In genomic region chr3:52315977-52316764, GRCh38 we compare ENCODE assay signal across 10 cellular contexts. TPM values are rescaled to one million over a fixed set of nuclear protein-coding genes. Genes with fewer than 3 reads are reported as not detected.
A peak's percentile ranks its signal among the peaks of the same experiment; 100 is the strongest.
DNase-seq lines count a peak whose midpoint lies in the region; ATAC-seq, FAIRE-seq and TF ChIP-seq lines count a peak whose summit lies in the region.
"Had no signal": no experiment of that assay in that cellular context is flagged by ENCODE, and none has a peak within 500 bp of the region (broad histone marks: within the 10 kb centered on the region; RNA-seq: fewer than 3 reads in every experiment).

Gene DNAH1, plus strand, starts transcription at chr3:52316319. Its CDS starts 6,124 bp downstream, at chr3:52322443.

- TF ChIP-seq RAD21 in H1 (IDR thresholded peaks at IDR 0.05 in 1 of 2, conservative IDR thresholded peaks at IDR 0.05 in 1 of 2; ENCODE audit: low read depth in 2 of 2, low read length in 2 of 2): no peak

- no peak within 1 kb of the TSS for H4K5ac ChIP-seq in H1 (ENCODE audit: insufficient read length, low read depth, low read length)

- H2AFZ ChIP-seq in H1 (ENCODE audit: low read length) (no peak within 1 kb of the TSS), neural progenitor cell (replicated peaks) (peak within 1 kb of the TSS; percentile 59)

- H3K18ac ChIP-seq in H1 (ENCODE audit: extremely low read depth, low read length): no peak within 1 kb of the TSS; the same call in 1 of the 2 replicates

- no peak within 1 kb of the TSS for H3K4me3 ChIP-seq in CD8-positive, alpha-beta T cell (ENCODE audit: low read depth, low read length)
- H3K4me3 ChIP-seq in H1 (ENCODE audit: extremely low read depth in 1 of 4, insufficient read depth in 2 of 4, low read depth in 3 of 4, low read length in 4 of 4) (peak within 1 kb of the TSS; percentile 39 to 62 (median 48); a peak in 6 of 8 replicates), neural progenitor cell (peak within 1 kb of the TSS; percentile 45)

- H3K9ac ChIP-seq in H1 (replicated peaks in 1 of 4; ENCODE audit: extremely low read depth in 1 of 4, low read depth in 3 of 4, low read length in 3 of 4) (no peak within 1 kb of the TSS), neural progenitor cell (no peak within 1 kb of the TSS)

- peaks cover 14% of the 10 kb centered on the region for H3K4me1 ChIP-seq in CD8-positive, alpha-beta T cell (ENCODE audit: insufficient read depth, low read length)
- H3K4me1 ChIP-seq in H1 (replicated peaks in 1 of 4; ENCODE audit: control insufficient read depth in 3 of 4, insufficient read depth in 4 of 4, low read length in 3 of 4) (peaks cover 0 to 3% (median 3%) of the 10 kb centered on the region in 4 experiments; a peak in 5 of 7 replicates), neural progenitor cell (peaks cover 37% of the 10 kb centered on the region)

- no peak for FAIRE-seq in H1 (lab: Jason Lieb, UNC)

- peak within 1 kb of the TSS; percentile 69 for H3K4me3 Mint-ChIP-seq in CD8-positive, alpha-beta T cell
- H3K4me3 Mint-ChIP-seq in IgD-negative memory B cell (peak within 1 kb of the TSS; percentile 38 to 87 (median 56)), neural progenitor cell (peak within 1 kb of the TSS; percentile 55)

- H3K4me2 ChIP-seq in H1 (ENCODE audit: insufficient read depth in 1 of 2, low read depth in 2 of 2, low read length in 2 of 2): peak within 1 kb of the TSS; percentile 78 to 88
- peak within 1 kb of the TSS; percentile 84 for H3K4me2 ChIP-seq in neural progenitor cell

- no peaks in the 10 kb centered on the region for H4K20me1 ChIP-seq in H1 (replicated peaks in 1 of 2; ENCODE audit: control insufficient read depth in 1 of 2, insufficient read depth in 2 of 2, low read length in 2 of 2)
- no peaks in the 10 kb centered on the region for H4K20me1 ChIP-seq in neural progenitor cell (ENCODE audit: low read depth)

- H3K9me3 Mint-ChIP-seq in CD8-positive, alpha-beta T cell: no peaks in the 10 kb centered on the region
- H3K9me3 Mint-ChIP-seq in IgD-negative memory B cell (no peaks in the 10 kb centered on the region), neural progenitor cell (no peaks in the 10 kb centered on the region)

- peaks cover 45% of the 10 kb centered on the region for H3F3A ChIP-seq in neural progenitor cell (ENCODE audit: low read depth)

- POLR2A ChIA-PET in CD8-positive, alpha-beta T cell (lab: Charles Lee): interaction anchor here (1.9 kb wide), 1 partner anchor 9 kb away, joined by 5 read pairs; no protein-coding TSS in a partner anchor
- POLR2A ChIA-PET in H1 (lab: Charles Lee; ENCODE audit: partially characterized antibody): no interaction called here

- H4K91ac ChIP-seq in H1 (replicated peaks; ENCODE audit: insufficient read length, low read length): no peak within 1 kb of the TSS

- no peak for TF ChIP-seq CTCF in CD8-positive, alpha-beta T cell (IDR thresholded peaks at IDR 0.05)
- TF ChIP-seq CTCF in H1 (IDR thresholded peaks at IDR 0.05; ENCODE audit: control extremely low read depth in 1 of 3, insufficient read depth in 1 of 3, low read depth in 1 of 3, low read length in 3 of 3) (no peak), neural progenitor cell (IDR thresholded peaks at IDR 0.05) (no peak)

- CTCF ChIA-PET in CD8-positive, alpha-beta T cell (lab: Charles Lee): interaction anchor here (1.0 kb wide), 1 partner anchor 23 kb away, joined by 3 read pairs; no protein-coding TSS in a partner anchor
- CTCF ChIA-PET in H1 (lab: Charles Lee; ENCODE audit: partially characterized antibody): interaction anchor here (1.0 to 5.1 kb wide), 5 partner anchors 15 to 81 kb away, joined by 3 to 27 read pairs (median 5); no protein-coding TSS in a partner anchor

- no peak within 1 kb of the TSS for H2BK12ac ChIP-seq in H1 (ENCODE audit: low read depth, low read length)

- H2BK20ac ChIP-seq in H1 (ENCODE audit: low read length): no peak within 1 kb of the TSS

- no peaks in the 10 kb centered on the region for H3K9me3 ChIP-seq in CD8-positive, alpha-beta T cell (ENCODE audit: low read length)
- H3K9me3 ChIP-seq in H1 (ENCODE audit: insufficient read depth in 2 of 2, low read depth in 1 of 2, low read length in 1 of 2) (no peaks in the 10 kb centered on the region), neural progenitor cell (ENCODE audit: low read depth) (no peaks in the 10 kb centered on the region)

- H3K4ac ChIP-seq in H1 (replicated peaks; ENCODE audit: insufficient read length, low read depth, low read length): no peak within 1 kb of the TSS

- peak within 1 kb of the TSS; percentile 24; the same call in 1 of the 2 replicates for H2AK5ac ChIP-seq in H1 (ENCODE audit: low read depth, low read length)

- no peak for ATAC-seq in CD8-positive, alpha-beta T cell

- H3K23ac ChIP-seq in H1 (ENCODE audit: insufficient read length): no peak within 1 kb of the TSS

- H2BK5ac ChIP-seq in H1 (ENCODE audit: low read depth, low read length): 0 out of 2 replicates have a peak within 1 kb of the TSS, but pooled peaks have one; percentile 40

- intact Hi-C loops in CD8-positive, alpha-beta T cell (cut with DNase I, micrococcal nuclease): loop anchor here in 1 of 2 experiments (2.0 kb wide), 2 partner anchors 27 to 77 kb away; partner anchors contain the start of gene TWF2

- 93% methylated on average over 3 of the region's 3 CpGs; no CpG with 5 or more reads in 1 of the 2 experiments for WGBS in H1 (ENCODE audit: extremely low coverage in 1 of 2, insufficient coverage in 1 of 2, insufficient read length in 1 of 2, insufficient replicate concordance in 2 of 2, low coverage in 1 of 2, low lambda C conversion rate in 2 of 2, missing lambda C conversion rate in 1 of 2), 2 experiments

- H3K27me3 ChIP-seq in CD8-positive, alpha-beta T cell (ENCODE audit: insufficient read depth, low read length): no peaks in the 10 kb centered on the region
- H3K27me3 ChIP-seq in H1 (replicated peaks in 1 of 4; ENCODE audit: control insufficient read depth in 3 of 4, extremely low read depth in 1 of 4, insufficient read depth in 3 of 4, low read length in 3 of 4) (peaks cover 0 to 14% (median 10%) of the 10 kb centered on the region in 4 experiments; a peak in 4 of 7 replicates), neural progenitor cell (peaks cover 22% of the 10 kb centered on the region)

- H3K79me1 ChIP-seq in H1 (ENCODE audit: low read depth, low read length): no peaks in the 10 kb centered on the region

- H3K79me2 ChIP-seq in H1 (ENCODE audit: control insufficient read depth in 1 of 2, insufficient read depth in 2 of 2, low read length in 2 of 2) (no peaks in the 10 kb centered on the region), neural progenitor cell (ENCODE audit: low read depth) (no peaks in the 10 kb centered on the region)

- no peaks in the 10 kb centered on the region for H3K27me3 Mint-ChIP-seq in CD8-positive, alpha-beta T cell (ENCODE audit: low read depth)
- no peaks in the 10 kb centered on the region for H3K27me3 Mint-ChIP-seq in IgD-negative memory B cell
- H3K27me3 Mint-ChIP-seq in neural progenitor cell (ENCODE audit: insufficient read depth, low read depth): peaks cover 20% of the 10 kb centered on the region

- no peak within 1 kb of the TSS for H3K56ac ChIP-seq in H1 (replicated peaks; ENCODE audit: insufficient read length, low read depth, low read length)

- peak within 1 kb of the TSS; percentile 36 for H4K8ac ChIP-seq in H1 (ENCODE audit: extremely low read depth, insufficient read depth, low read length)

- H3K14ac ChIP-seq in H1 (ENCODE audit: insufficient read length): no peak within 1 kb of the TSS

- peaks cover 6% of the 10 kb centered on the region for H3K36me3 Mint-ChIP-seq in CD8-positive, alpha-beta T cell
- H3K36me3 Mint-ChIP-seq in IgD-negative memory B cell (no peaks in the 10 kb centered on the region), neural progenitor cell (no peaks in the 10 kb centered on the region)

- no peak within 1 kb of the TSS for H2BK15ac ChIP-seq in H1 (ENCODE audit: low read length)

- H3K23me2 ChIP-seq in H1 (ENCODE audit: low read depth, low read length): peaks cover 4% of the 10 kb centered on the region; the same call in 1 of the 2 replicates

- peak within 1 kb of the TSS; percentile 22 for H3K27ac Mint-ChIP-seq in CD8-positive, alpha-beta T cell
- H3K27ac Mint-ChIP-seq in IgD-negative memory B cell (peak within 1 kb of the TSS in 2 of 3 donors; percentile 1 to 87), neural progenitor cell (peak within 1 kb of the TSS; percentile 93)

- H3K4me1 Mint-ChIP-seq in CD8-positive, alpha-beta T cell (ENCODE audit: low read depth): peaks cover 12% of the 10 kb centered on the region
- H3K4me1 Mint-ChIP-seq in IgD-negative memory B cell (peaks cover 18 to 27% (median 24%) of the 10 kb centered on the region in 3 donors), neural progenitor cell (peaks cover 76% of the 10 kb centered on the region)

- H3K36me3 ChIP-seq in CD8-positive, alpha-beta T cell (ENCODE audit: insufficient read depth, low read length): no peaks in the 10 kb centered on the region
- H3K36me3 ChIP-seq in H1 (ENCODE audit: control insufficient read depth in 2 of 4, insufficient read depth in 4 of 4, low read length in 3 of 4) (no peaks in the 10 kb centered on the region), neural progenitor cell (no peaks in the 10 kb centered on the region)

- no peak for TF ChIP-seq POLR2A in H1 (IDR thresholded peaks at IDR 0.05; ENCODE audit: control extremely low read depth in 1 of 2, low read depth in 2 of 2, low read length in 2 of 2)

- no peak within 1 kb of the TSS for H3K27ac ChIP-seq in CD8-positive, alpha-beta T cell (ENCODE audit: low read depth, low read length)
- H3K27ac ChIP-seq in H1 (ENCODE audit: low read depth, low read length): no peak within 1 kb of the TSS
- no peak within 1 kb of the TSS for H3K27ac ChIP-seq in neural progenitor cell

- no peak for DNase-seq in CD8-positive, alpha-beta T cell
- no peak for DNase-seq in H1 (ENCODE audit: low read depth in 1 of 2, low spot score in 2 of 2)
- DNase-seq in neural progenitor cell (ENCODE audit: low spot score): peak; percentile 39
- DNase-seq in GF-D8 (lab: John Stamatoyannopoulos, UW): no peak
- no peak for DNase-seq in SHP77 treated with DMSO at 0.1 percent for 48 hours (lab: John Stamatoyannopoulos, UW)
- DNase-seq in NCI-H1694 (lab: John Stamatoyannopoulos, UW): no peak
- DNase-seq: foreskin fibroblast, HCEC 1CT, KBM-7 had no signal

- no peak within 1 kb of the TSS for H2BK120ac ChIP-seq in H1 (replicated peaks; ENCODE audit: low read depth, low read length)

- no peak for TF ChIP-seq EP300 in H1 (IDR thresholded peaks at IDR 0.05; ENCODE audit: borderline replicate concordance in 1 of 2, low read depth in 2 of 2, low read length in 2 of 2)

RNA-seq across cellular contexts. Expression of gene DNAH1, which starts in this region (rescaled TPM):
- 10 to 100 TPM; 42.2 to 45.5 TPM for total RNA-seq in CD8-positive, alpha-beta T cell
- polyA plus RNA-seq in IgD-negative memory B cell (1.1 TPM), H1 (2011; rRNA removed) (1.0 and 1.9 TPM in 2 replicates)
- total RNA-seq in H1 (2021; fragmentation: NEBNext Ultra II Directional; extraction: Animal tissue kit (Norgen Biotek cat#: 25700)): 0.63 and 1.5 TPM in 2 replicates
- 1.1 TPM for polyA plus RNA-seq in H1 (2011; cell fraction: cytosol; rRNA removed)
- 10.6 TPM for polyA plus RNA-seq in H1 (2011; cell fraction: nucleus; rRNA removed)
- polyA plus RNA-seq in H1 (2012, experiment 1 of 2): 0.35 to 1.7 TPM (median 1.0 TPM) in 4 replicates
- 0.13 TPM for polyA plus RNA-seq in H1 (2012, experiment 2 of 2)
- 0.22 TPM for polyA plus RNA-seq in H1 (2013, experiment 1 of 2)
- 0.20 TPM for polyA plus RNA-seq in H1 (2013, experiment 2 of 2)
- 4.0 and 4.2 TPM in 2 replicates for polyA minus RNA-seq in H1 (2011; rRNA and poly(A)+ RNA removed)
- 2.2 TPM for polyA minus RNA-seq in H1 (2011; cell fraction: cytosol; rRNA and poly(A)+ RNA removed)
- polyA minus RNA-seq in H1 (2011; cell fraction: nucleus; rRNA and poly(A)+ RNA removed): 6.1 TPM
- total RNA-seq in neural progenitor cell (ENCODE audit: low replicate concordance): 0.80 and 2.1 TPM in 2 replicates

Comparison
In these comparisons a context has a peak if more than half of its experiments do, and no peak if none do; other contexts are left out.
1. RNA of gene DNAH1 (total RNA-seq): 42.2 to 45.5 TPM in CD8-positive, alpha-beta T cell; 0.63 to 1.5 TPM in H1 and 0.80 to 2.1 TPM in neural progenitor cell; every median in the first group is over 10 times any median in the second.
2. H3K27ac Mint-ChIP-seq: peak in every context shown above with its lines; median percentile 93 in neural progenitor cell; 44 in IgD-negative memory B cell; 22 in CD8-positive, alpha-beta T cell.
3. Peak in every context shown above with its lines, with median percentiles within 50 percentile points of each other: H3K4me3 Mint-ChIP-seq.